Comparison of ENCODE assay signal across 9 cellular contexts in genomic region chr6:99602519-99603420, GRCh38. TPM values are rescaled to one million over a fixed set of nuclear protein-coding genes. Genes with fewer than 3 reads are reported as not detected.
DNase-seq lines count a peak whose midpoint lies in the region; ATAC-seq and TF ChIP-seq lines count a peak whose summit lies in the region.
"Had no signal": no experiment of that assay in that cellular context is flagged by ENCODE, and none has a peak within 500 bp of the region (broad histone marks: within the 10 kb centered on the region; RNA-seq: fewer than 3 reads in every experiment).

No MANE protein-coding gene starts in this region.

- H3K4me3 Mint-ChIP-seq in CD4-positive, alpha-beta T cell: peak overlapping the region; percentile 59
- H3K4me3 Mint-ChIP-seq in neural progenitor cell: peak overlapping the region; percentile 60

- H4K20me1 ChIP-seq in GM23248 (ENCODE audit: insufficient read depth) (no peaks in the 10 kb centered on the region), neural progenitor cell (ENCODE audit: low read depth) (peaks cover 65% of the 10 kb centered on the region)

- H3K4me2 ChIP-seq in GM23248 (ENCODE audit: unreplicated experiment) (peak overlapping the region; percentile 61), neural progenitor cell (peak overlapping the region; percentile 76)

- H2AFZ ChIP-seq in GM23248 (peak overlapping the region; percentile 64), neural progenitor cell (replicated peaks) (no peak overlapping the region)

- H3F3A ChIP-seq in GM23248 (ENCODE audit: insufficient read depth) (no peaks in the 10 kb centered on the region), neural progenitor cell (ENCODE audit: low read depth) (peaks cover 24% of the 10 kb centered on the region)

- no peaks in the 10 kb centered on the region for H3K9me3 ChIP-seq in CD4-positive, alpha-beta T cell (ENCODE audit: control insufficient read depth, low read length)
- H3K9me3 ChIP-seq in GM23248 (ENCODE audit: low read depth): no peaks in the 10 kb centered on the region
- no peaks in the 10 kb centered on the region for H3K9me3 ChIP-seq in neural progenitor cell (ENCODE audit: low read depth)

- TF ChIP-seq CTCF in CD4-positive, alpha-beta T cell (IDR thresholded peaks at IDR 0.05): no peak
- TF ChIP-seq CTCF in astrocyte of the spinal cord (IDR thresholded peaks at IDR 0.05; ENCODE audit: low read depth, low read length) (no peak), neural progenitor cell (IDR thresholded peaks at IDR 0.05) (no peak)

- CTCF ChIA-PET in CD4-positive, alpha-beta T cell (lab: Charles Lee): interaction anchor here (1.8 kb wide), 1 partner anchor 14 kb away, joined by 7 read pairs; no protein-coding TSS in a partner anchor

- H3K9me3 Mint-ChIP-seq in CD4-positive, alpha-beta T cell: no peaks in the 10 kb centered on the region
- H3K9me3 Mint-ChIP-seq in neural progenitor cell: no peaks in the 10 kb centered on the region

- H3K9me2 ChIP-seq in GM23248 (ENCODE audit: insufficient read depth): no peaks in the 10 kb centered on the region

- intact Hi-C loops in CD4-positive, alpha-beta T cell (cut with DNase I, micrococcal nuclease): no loop called here

- H3K4me1 ChIP-seq in GM23248 (ENCODE audit: insufficient read depth) (no peaks in the 10 kb centered on the region), neural progenitor cell (peaks cover 13% of the 10 kb centered on the region)

- no peak overlapping the region for H3K27ac ChIP-seq in CD4-positive, alpha-beta T cell (ENCODE audit: low read depth, low read length)
- H3K27ac ChIP-seq in GM23248 (no peak overlapping the region), neural progenitor cell (no peak overlapping the region)

- H3K27me3 ChIP-seq in CD4-positive, alpha-beta T cell (ENCODE audit: control insufficient read depth, insufficient read depth, low read length): peaks cover 96% of the 10 kb centered on the region
- H3K27me3 ChIP-seq in GM23248 (replicated peaks; ENCODE audit: insufficient read depth): peaks cover 98% of the 10 kb centered on the region
- H3K27me3 ChIP-seq in neural progenitor cell: peaks cover 100% of the 10 kb centered on the region

- H3K9ac ChIP-seq in GM23248 (no peak overlapping the region), neural progenitor cell (no peak overlapping the region)

- no peaks in the 10 kb centered on the region for H3K36me3 ChIP-seq in GM23248 (ENCODE audit: low read depth)
- H3K36me3 ChIP-seq in neural progenitor cell: no peaks in the 10 kb centered on the region

- in situ Hi-C loops in GM23248 (cut with MboI): no loop called here
- in situ Hi-C loops in astrocyte of the spinal cord (cut with HindIII; ENCODE audit: low sequenced_read_pairs): no loop called here

- 8 to 11% methylated on average over 41 to 54 of the region's 54 CpGs for WGBS in GM23248 (ENCODE audit: low coverage in 1 of 2, low lambda C conversion rate in 2 of 2, missing lambda C conversion rate in 2 of 2), 2 experiments

- H3K4me1 Mint-ChIP-seq in CD4-positive, alpha-beta T cell (ENCODE audit: low read depth): peaks cover 37% of the 10 kb centered on the region
- peaks cover 18% of the 10 kb centered on the region for H3K4me1 Mint-ChIP-seq in neural progenitor cell

- peaks cover 98% of the 10 kb centered on the region for H3K27me3 Mint-ChIP-seq in CD4-positive, alpha-beta T cell
- peaks cover 88% of the 10 kb centered on the region for H3K27me3 Mint-ChIP-seq in neural progenitor cell (ENCODE audit: insufficient read depth, low read depth)

- H3K36me3 Mint-ChIP-seq in CD4-positive, alpha-beta T cell (ENCODE audit: low read depth): no peaks in the 10 kb centered on the region
- H3K36me3 Mint-ChIP-seq in neural progenitor cell: no peaks in the 10 kb centered on the region

- H3K4me3 ChIP-seq in GM23248 (peak overlapping the region; percentile 56), astrocyte of the spinal cord (ENCODE audit: low read depth, low read length) (peak overlapping the region; percentile 25), neural progenitor cell (peak overlapping the region; percentile 31)

- POLR2A ChIA-PET in CD4-positive, alpha-beta T cell (lab: Charles Lee): no interaction called here

- no peak for DNase-seq in CD4-positive, alpha-beta T cell
- no peak for DNase-seq in GM23248
- no peak for DNase-seq in astrocyte of the spinal cord (ENCODE audit: low read depth, low spot score)
- peak; percentile 65 for DNase-seq in neural progenitor cell (ENCODE audit: low spot score)
- no peak for DNase-seq in activated gamma-delta T cell (lab: John Stamatoyannopoulos, UW)
- DNase-seq in NCI-H1436 treated with DMSO at 0.1 percent for 48 hours (lab: John Stamatoyannopoulos, UW): no peak
- DNase-seq in 8988T: no peak
- no peak for DNase-seq in NCI-H345 (lab: John Stamatoyannopoulos, UW)
- DNase-seq: NCI-H1048 had no signal

- H3K27ac Mint-ChIP-seq in CD4-positive, alpha-beta T cell: no peak overlapping the region
- no peak overlapping the region for H3K27ac Mint-ChIP-seq in neural progenitor cell

- no peak for ATAC-seq in CD4-positive, alpha-beta T cell (ENCODE audit: poor library complexity)

- H3K79me2 ChIP-seq in GM23248 (ENCODE audit: insufficient read depth) (no peaks in the 10 kb centered on the region), neural progenitor cell (ENCODE audit: low read depth) (no peaks in the 10 kb centered on the region)

RNA-seq across cellular contexts. Expression of gene PRDM13, which starts 3.9 kb away (rescaled TPM):
- not detected for total RNA-seq in CD4-positive, alpha-beta T cell
- total RNA-seq in GM23248 (2014; rRNA removed; shearing (Covaris generic)): not detected in 2 replicates
- not detected in 2 replicates for polyA plus RNA-seq in GM23248 (2016; fragmentation: Nextera tagmentation; extraction: Ambion mirVana)
- total RNA-seq in neural progenitor cell (ENCODE audit: low replicate concordance): not detected in 2 replicates

RNA-seq across cellular contexts. Expression of gene CCNC, which starts 34.3 kb away (rescaled TPM):
- total RNA-seq in CD4-positive, alpha-beta T cell: 10 to 100 TPM; 40.5 to 42.6 TPM
- 78.5 and 89.3 TPM in 2 replicates for total RNA-seq in GM23248 (2014; rRNA removed; shearing (Covaris generic))
- 48.6 and 53.9 TPM in 2 replicates for polyA plus RNA-seq in GM23248 (2016; fragmentation: Nextera tagmentation; extraction: Ambion mirVana)
- total RNA-seq in neural progenitor cell (ENCODE audit: low replicate concordance): 109 and 157 TPM in 2 replicates
